In the genomic region with DNA sequence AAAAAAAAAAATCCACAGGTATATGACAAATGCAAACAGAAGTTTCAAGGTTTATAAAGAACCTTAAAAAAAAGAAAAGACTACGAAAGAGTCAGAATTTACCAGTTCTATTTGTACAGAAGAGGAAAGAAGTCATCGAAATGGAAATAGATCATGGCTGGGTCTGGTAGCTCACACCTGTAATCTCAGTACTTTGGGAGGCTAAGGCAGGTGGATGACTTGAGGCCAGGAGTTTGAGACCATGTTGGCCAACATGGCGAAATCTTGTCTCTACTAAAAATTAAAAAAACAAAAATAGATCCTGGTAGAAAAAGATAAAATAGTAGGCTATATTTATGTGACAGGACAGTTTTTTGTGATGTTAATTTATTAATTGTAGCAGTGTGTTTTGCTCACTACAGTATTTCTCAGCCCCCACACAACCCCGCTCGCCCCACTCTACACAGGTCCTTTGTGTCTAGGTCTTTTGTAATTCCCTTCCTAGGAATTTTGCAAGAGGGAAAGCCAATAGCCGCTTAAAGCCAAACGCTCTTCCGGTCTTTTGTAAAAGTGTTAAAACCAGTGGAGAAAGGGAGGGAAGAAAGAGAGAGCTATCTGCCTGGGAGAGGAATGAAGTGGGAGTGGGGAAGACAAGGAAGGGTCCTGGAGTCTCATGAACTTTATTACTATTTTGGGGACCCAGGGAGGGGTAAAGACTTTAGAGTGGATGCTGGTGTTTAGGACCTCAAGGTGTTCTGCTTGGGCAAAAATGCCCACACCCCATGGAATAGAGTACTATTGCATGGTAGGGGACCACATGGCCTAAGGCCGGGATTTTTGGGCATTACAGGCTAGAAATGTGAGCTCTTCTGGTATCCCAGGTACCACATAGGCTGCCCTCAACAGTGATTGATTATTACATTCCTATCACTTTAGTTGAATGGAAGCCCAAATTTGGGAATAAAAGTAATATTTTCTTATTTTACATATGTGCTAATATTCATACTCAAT, we compare ENCODE assay signal across 16 cellular contexts.
"Had no signal": no experiment of that assay in that cellular context is flagged by ENCODE, and none has a peak within 500 bp of the region (broad histone marks: within the 10 kb centered on the region; RNA-seq: fewer than 3 reads in every experiment).

No MANE protein-coding gene starts in this region.

- H3K27me3 Mint-ChIP-seq: stimulated activated naive CD8-positive, alpha-beta T cell treated with anti-CD3 and anti-CD28 coated beads, Interleukin-15, Interleukin-2, amounts not matched to agents 100 ng/mL and 50 ng/mL, for 24 hours had no signal

- H3K27me3 ChIP-seq: brain microvascular endothelial cell, esophagus squamous epithelium, suprapubic skin had no signal

- H3K4me1 ChIP-seq: prostate gland, suprapubic skin had no signal

- H3K4me1 Mint-ChIP-seq: central memory CD8-positive, alpha-beta T cell had no signal

- H3K27ac ChIP-seq: brain microvascular endothelial cell, coronary artery, prostate gland, skin epidermis, suprapubic skin had no signal

- DNase-seq: activated CD4-positive, alpha-beta T cell treated with anti-CD3 and anti-CD28 coated beads, Interleukin-2, amount 10 ng/mL, durations not matched to agents 7 days and 5 days; activated CD4-positive, CD25-positive, alpha-beta regulatory T cell; activated CD8-positive, alpha-beta memory T cell treated with anti-CD3 and anti-CD28 coated beads, Interleukin-2, amount 50 U/mL, for 48 hours; esophagus squamous epithelium; left ventricle myocardium superior; right cardiac atrium had no signal

- FAIRE-seq: endothelial cell of umbilical vein had no signal

- H3K36me3 ChIP-seq: brain microvascular endothelial cell, esophagus squamous epithelium, prostate gland, suprapubic skin had no signal

- ATAC-seq: left ventricle myocardium superior; natural killer cell treated with Interleukin-12 subunit alpha and Interleukin-12 subunit beta and Interleukin-15 and Interleukin-18, amount 100 ng/mL, for 72 hours; right cardiac atrium had no signal

- H3K9me3 Mint-ChIP-seq: activated CD4-positive, alpha-beta T cell treated with anti-CD3 and anti-CD28 coated beads, Interleukin-2, amount 10 ng/mL, durations not matched to agents 7 days and 5 days; central memory CD8-positive, alpha-beta T cell; natural killer cell treated with Interleukin-12 subunit alpha and Interleukin-12 subunit beta and Interleukin-15 and Interleukin-18, amount 100 ng/mL, for 72 hours; stimulated activated naive CD8-positive, alpha-beta T cell treated with anti-CD3 and anti-CD28 coated beads, Interleukin-15, Interleukin-2, amounts not matched to agents 100 ng/mL and 50 ng/mL, for 24 hours had no signal

- H3K27ac Mint-ChIP-seq: activated CD4-positive, alpha-beta T cell treated with anti-CD3 and anti-CD28 coated beads, Interleukin-2, amount 10 ng/mL, durations not matched to agents 7 days and 5 days; natural killer cell treated with Interleukin-12 subunit alpha and Interleukin-12 subunit beta and Interleukin-15 and Interleukin-18, amount 100 ng/mL, for 72 hours; stimulated activated naive CD8-positive, alpha-beta T cell treated with anti-CD3 and anti-CD28 coated beads, Interleukin-15, Interleukin-2, amounts not matched to agents 100 ng/mL and 50 ng/mL, for 24 hours; T-helper 2 cell treated with Interferon-gamma antibody and Interleukin-4, amounts not matched to agents 5 μg/mL and 100 μg/mL, for 36 hours had no signal

- H3K4me3 ChIP-seq: coronary artery, esophagus squamous epithelium, prostate gland, skin epidermis, suprapubic skin had no signal

- H3K9me3 ChIP-seq: esophagus squamous epithelium, prostate gland, suprapubic skin had no signal

- H3K36me3 Mint-ChIP-seq: natural killer cell treated with Interleukin-12 subunit alpha and Interleukin-12 subunit beta and Interleukin-15 and Interleukin-18, amount 100 ng/mL, for 72 hours had no signal

- H3K4me3 Mint-ChIP-seq: activated CD4-positive, alpha-beta T cell treated with anti-CD3 and anti-CD28 coated beads, Interleukin-2, amount 10 ng/mL, durations not matched to agents 7 days and 5 days; central memory CD8-positive, alpha-beta T cell; natural killer cell treated with Interleukin-12 subunit alpha and Interleukin-12 subunit beta and Interleukin-15 and Interleukin-18, amount 100 ng/mL, for 72 hours; stimulated activated naive CD8-positive, alpha-beta T cell treated with anti-CD3 and anti-CD28 coated beads, Interleukin-15, Interleukin-2, amounts not matched to agents 100 ng/mL and 50 ng/mL, for 24 hours; T-helper 2 cell treated with Interferon-gamma antibody and Interleukin-4, amounts not matched to agents 5 μg/mL and 100 μg/mL, for 36 hours had no signal
